Comparison of ENCODE assay signal across 8 cellular contexts in genomic region chr20:13008761-13009681, GRCh38. TPM values are rescaled to one million over a fixed set of nuclear protein-coding genes. Genes with fewer than 3 reads are reported as not detected.
A peak's percentile ranks its signal among the peaks of the same experiment; 100 is the strongest.
DNase-seq lines count a peak whose midpoint lies in the region; ATAC-seq and TF ChIP-seq lines count a peak whose summit lies in the region.

TSS of gene SPTLC3 (plus strand) at chr20:13008972. CDS start at chr20:13009268, 296 bp downstream.

- 3 to 6% methylated on average over 6 to 7 of the region's 9 CpGs for WGBS in gastroesophageal sphincter (ENCODE audit: low coverage in 1 of 2), 2 donors

- no peaks in the 10 kb centered on the region for H3K79me2 ChIP-seq in parathyroid adenoma

- peaks cover 15% of the 10 kb centered on the region for H3K4me1 Mint-ChIP-seq in activated naive CD4-positive, alpha-beta T cell treated with anti-CD3 and anti-CD28 coated beads, Interleukin-2, amount 10 ng/mL, durations not matched to agents 7 days and 5 days
- peaks cover 22 to 47% (median 32%) of the 10 kb centered on the region in 3 donors for H3K4me1 Mint-ChIP-seq in T-cell

- H3K27ac ChIP-seq in gastroesophageal sphincter (peak within 1 kb of the TSS; percentile 75 to 87 (median 83)), parathyroid adenoma (peak within 1 kb of the TSS; percentile 76)

- TF ChIP-seq CTCF in gastroesophageal sphincter (IDR thresholded peaks at IDR 0.05) (peak in 1 of 4 experiments; percentile 28), parathyroid adenoma (IDR thresholded peaks at IDR 0.05) (no peak)

- peak within 1 kb of the TSS; percentile 64 for H3K4me2 ChIP-seq in parathyroid adenoma (ENCODE audit: low read length)

- CTCF ChIA-PET in activated naive CD4-positive, alpha-beta T cell treated with anti-CD3 and anti-CD28 coated beads, Interleukin-2, amount 10 ng/mL, durations not matched to agents 7 days and 5 days (lab: Charles Lee), result interaction anchor here (0.6 to 1.2 kb wide), 2 partner anchors 101 to 538 kb away, joined by 3 read pairs; no protein-coding TSS in a partner anchor
- CTCF ChIA-PET in T-cell (lab: Charles Lee), result no interaction called here

- H3K9me3 Mint-ChIP-seq in activated naive CD4-positive, alpha-beta T cell treated with anti-CD3 and anti-CD28 coated beads, Interleukin-2, amount 10 ng/mL, durations not matched to agents 7 days and 5 days, result no peaks in the 10 kb centered on the region
- no peaks in the 10 kb centered on the region for H3K9me3 Mint-ChIP-seq in T-cell

- H3K27me3 ChIP-seq in gastroesophageal sphincter (no peaks in the 10 kb centered on the region), parathyroid adenoma (ENCODE audit: control insufficient read depth, insufficient read depth, low read length) (no peaks in the 10 kb centered on the region)

- POLR2A ChIA-PET in T-cell (lab: Charles Lee), result no interaction called here

- H3K27ac Mint-ChIP-seq in activated naive CD4-positive, alpha-beta T cell treated with anti-CD3 and anti-CD28 coated beads, Interleukin-2, amount 10 ng/mL, durations not matched to agents 7 days and 5 days, result no peak within 1 kb of the TSS
- peak within 1 kb of the TSS in 1 of 2 donors; percentile 75 for H3K27ac Mint-ChIP-seq in T-cell

- TF ChIP-seq POLR2A in gastroesophageal sphincter (IDR thresholded peaks at IDR 0.05), result peak in 1 of 2 donors; percentile 10

- no peaks in the 10 kb centered on the region for H3K9me3 ChIP-seq in gastroesophageal sphincter
- no peaks in the 10 kb centered on the region for H3K9me3 ChIP-seq in parathyroid adenoma (ENCODE audit: control insufficient read depth, low read length)

- H3K4me3 Mint-ChIP-seq in activated naive CD4-positive, alpha-beta T cell treated with anti-CD3 and anti-CD28 coated beads, Interleukin-2, amount 10 ng/mL, durations not matched to agents 7 days and 5 days, result peak within 1 kb of the TSS; percentile 33
- H3K4me3 Mint-ChIP-seq in T-cell, result peak within 1 kb of the TSS; percentile 70 to 80 (median 72)

- H3K27me3 Mint-ChIP-seq in activated naive CD4-positive, alpha-beta T cell treated with anti-CD3 and anti-CD28 coated beads, Interleukin-2, amount 10 ng/mL, durations not matched to agents 7 days and 5 days, result no peaks in the 10 kb centered on the region
- peaks cover 0 to 6% of the 10 kb centered on the region in 2 donors for H3K27me3 Mint-ChIP-seq in T-cell

- no peak within 1 kb of the TSS for H3K9ac ChIP-seq in parathyroid adenoma

- peak; percentile 31 for ATAC-seq in HG02981 (IDR thresholded peaks at IDR 0.05; ENCODE audit: unreplicated experiment)
- peak; percentile 32 to 55 (median 42) for ATAC-seq in T-cell (replicated peaks in 1 of 4)
- peak; percentile 65 for ATAC-seq in gastroesophageal sphincter

- no peak for TF ChIP-seq EP300 in gastroesophageal sphincter (IDR thresholded peaks at IDR 0.05)

- peaks cover 8 to 35% (median 18%) of the 10 kb centered on the region in 3 donors for H3K4me1 ChIP-seq in gastroesophageal sphincter
- peaks cover 10% of the 10 kb centered on the region for H3K4me1 ChIP-seq in parathyroid adenoma

- DNase-seq in activated naive CD4-positive, alpha-beta T cell treated with anti-CD3 and anti-CD28 coated beads, Interleukin-2, amount 10 ng/mL, durations not matched to agents 7 days and 5 days, result no peak
- DNase-seq in activated naive CD4-positive, alpha-beta T cell (lab: John Stamatoyannopoulos, UW), result no peak
- DNase-seq in T-cell (peak in 2 of 34 experiments; percentile 2 to 3), NCI-H2029 treated with DMSO at 0.1 percent for 48 hours (lab: John Stamatoyannopoulos, UW) (no peak)
- no peak for DNase-seq in effector CD8-positive, alpha-beta T cell (lab: John Stamatoyannopoulos, UW)

- H3K36me3 ChIP-seq in gastroesophageal sphincter (no peaks in the 10 kb centered on the region), parathyroid adenoma (ENCODE audit: control insufficient read depth, insufficient read depth, low read length) (no peaks in the 10 kb centered on the region)

- H2AFZ ChIP-seq in parathyroid adenoma, result peak within 1 kb of the TSS; percentile 72

- no peaks in the 10 kb centered on the region for H3K36me3 Mint-ChIP-seq in activated naive CD4-positive, alpha-beta T cell treated with anti-CD3 and anti-CD28 coated beads, Interleukin-2, amount 10 ng/mL, durations not matched to agents 7 days and 5 days
- H3K36me3 Mint-ChIP-seq in T-cell, result no peaks in the 10 kb centered on the region

- H3K4me3 ChIP-seq in gastroesophageal sphincter, result peak within 1 kb of the TSS; percentile 42 to 72
- H3K4me3 ChIP-seq in parathyroid adenoma (ENCODE audit: low read depth, low read length), result peak within 1 kb of the TSS; percentile 50

RNA-seq across cellular contexts. Expression of gene SPTLC3, which starts in this region (rescaled TPM):
- total RNA-seq in T-cell (1 to 10 TPM in 1 of 5 donors, under 1 TPM in 4; 0.20 to 1.2 (median 0.56) TPM), gastroesophageal sphincter (10 to 100 TPM in 1 of 4 donors, 1 to 10 TPM in 3; 2.0 to 14.6 (median 5.3) TPM)
